9 cellular contexts compared by ENCODE assay signal in the genomic region with DNA sequence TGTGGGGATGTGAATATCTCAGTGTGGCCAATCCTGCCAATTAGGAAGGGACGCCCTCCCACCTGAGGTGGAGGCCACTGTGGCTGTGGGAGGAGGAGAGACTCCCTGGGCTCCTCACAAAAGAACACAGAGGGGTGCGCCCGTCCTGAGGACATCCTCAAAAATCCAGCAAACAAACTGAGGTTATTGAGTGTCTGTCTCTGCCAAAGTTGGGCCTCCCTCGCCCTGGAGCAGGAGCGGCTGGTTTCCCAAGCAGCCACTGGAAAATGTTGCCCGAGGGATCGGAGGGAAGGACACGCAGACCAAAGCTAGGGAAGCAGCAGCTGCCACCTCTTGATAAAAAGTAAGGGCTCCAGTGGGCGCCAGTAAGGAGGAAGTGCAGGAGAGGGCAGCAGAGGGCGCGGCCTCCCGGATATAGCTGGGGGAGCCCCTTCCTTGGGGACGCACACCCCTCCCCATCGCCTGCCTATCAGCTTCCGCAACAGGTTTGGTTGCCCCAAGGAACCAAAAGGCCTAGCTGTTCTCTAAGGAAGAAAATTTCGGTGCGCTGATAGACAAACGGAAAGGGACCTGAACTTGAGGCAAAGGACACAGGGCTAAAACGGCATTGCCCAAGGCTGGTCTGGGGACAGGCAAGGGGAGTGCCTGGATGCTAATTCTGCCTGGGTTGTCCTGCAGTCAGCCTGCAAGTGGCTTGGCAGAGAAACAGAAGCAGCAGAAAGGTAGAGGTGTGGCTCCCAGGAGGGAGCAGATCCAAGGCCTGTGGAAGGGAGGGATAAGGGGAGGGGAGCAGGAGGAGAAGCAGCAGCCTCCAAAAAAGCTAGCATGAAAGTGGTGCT.
DNase-seq lines count a peak whose midpoint lies in the region; ATAC-seq and TF ChIP-seq lines count a peak whose summit lies in the region.
"Had no signal": no experiment of that assay in that cellular context is flagged by ENCODE, and none has a peak within 500 bp of the region (broad histone marks: within the 10 kb centered on the region; RNA-seq: fewer than 3 reads in every experiment).

No MANE protein-coding gene starts in this region.

- no peak overlapping the region for H3K9ac ChIP-seq in iPS-15b (ENCODE audit: low read depth, low read length)

- no peak for ATAC-seq in HG03196 (IDR thresholded peaks at IDR 0.05; ENCODE audit: unreplicated experiment)

- no peaks in the 10 kb centered on the region for H3K36me3 ChIP-seq in iPS-15b (ENCODE audit: control insufficient read depth, insufficient read depth, low read length)
- H3K36me3 ChIP-seq: colonic mucosa had no signal

- POLR2A ChIA-PET in RWPE1 (lab: Yijun Ruan, JAX; ENCODE audit: low non-redundant PET): no interaction called here

- in situ Hi-C loops in GM13977 (cut with MboI; ENCODE audit: low pct_unique_long_range_greater_than_20kb, low sequenced_read_pairs, unreplicated experiment): no loop called here

- H3K4me1 ChIP-seq in iPS-15b (ENCODE audit: control insufficient read depth, insufficient read depth, low read length): peaks cover 18% of the 10 kb centered on the region
- H3K4me1 ChIP-seq: colonic mucosa had no signal

- DNase-seq in DMS153 (lab: John Stamatoyannopoulos, UW) (peak; percentile 86), GM13977 (ENCODE audit: low spot score) (peak; percentile 47), NCI-H82 (lab: John Stamatoyannopoulos, UW) (peak; percentile 74), RWPE1 (ENCODE audit: low spot score) (no peak), amniotic stem cell (lab: John Stamatoyannopoulos, UW) (no peak), NCI-H748 treated with DMSO at 0.1 percent for 48 hours (lab: John Stamatoyannopoulos, UW) (no peak)
- DNase-seq: colonic mucosa had no signal

- TF ChIP-seq CTCF in GM13977 (IDR thresholded peaks at IDR 0.05; ENCODE audit: extremely low read depth, insufficient read depth, missing control alignments): peak; percentile 8
- no peak for TF ChIP-seq CTCF in RWPE1 (conservative IDR thresholded peaks at IDR 0.05; ENCODE audit: low read depth)

- peak overlapping the region; percentile 45 for H3K4me3 ChIP-seq in iPS-15b (ENCODE audit: low read depth, low read length)
- H3K4me3 ChIP-seq: colonic mucosa had no signal

- H3K27ac ChIP-seq in RWPE1: no peak overlapping the region
- H3K27ac ChIP-seq: colonic mucosa had no signal

- H3K9me3 ChIP-seq in iPS-15b (ENCODE audit: control insufficient read depth, insufficient read depth, low read length): no peaks in the 10 kb centered on the region
- H3K9me3 ChIP-seq: colonic mucosa had no signal

- peaks cover 49% of the 10 kb centered on the region for H3K27me3 ChIP-seq in iPS-15b (ENCODE audit: control insufficient read depth, insufficient read depth, low read length)

- CTCF ChIA-PET in RWPE1 (lab: Yijun Ruan, JAX): interaction anchor here (1.4 to 2.7 kb wide), 2 partner anchors 460 to 520 kb away, joined by 4 to 10 read pairs; no protein-coding TSS in a partner anchor

Comparison
In these comparisons a context has a peak if more than half of its experiments do, and no peak if none do; other contexts are left out.
1. DNase-seq: peak in DMS153 (single experiment), GM13977 (single experiment) and NCI-H82 (single experiment); none in RWPE1 (single experiment), amniotic stem cell (single experiment) and NCI-H748 treated with DMSO at 0.1 percent for 48 hours (single experiment).